ENCODE assay signal across 21 cellular contexts in genomic region chr21:31711745-31712144, GRCh38. TPM values are rescaled to one million over a fixed set of nuclear protein-coding genes. Genes with fewer than 3 reads are reported as not detected.
DNase-seq lines count a peak whose midpoint lies in the region; ATAC-seq, FAIRE-seq and TF ChIP-seq lines count a peak whose summit lies in the region.
"Had no signal": no experiment of that assay in that cellular context is flagged by ENCODE, and none has a peak within 500 bp of the region (broad histone marks: within the 10 kb centered on the region; RNA-seq: fewer than 3 reads in every experiment).

No MANE protein-coding gene starts in this region.

- no peak overlapping the region for H3K27ac Mint-ChIP-seq in CD4-positive, alpha-beta T cell
- H3K27ac Mint-ChIP-seq in WTC11 = peak overlapping the region; percentile 37; the same call in 1 of the 2 replicates

- TF ChIP-seq POLR2A in A549 (IDR thresholded peaks at IDR 0.05; ENCODE audit: low read length) (no peak), heart left ventricle (IDR thresholded peaks at IDR 0.05) (no peak)

- TF ChIP-seq RAD21 in A549 (conservative IDR thresholded peaks at IDR 0.05 in 1 of 2, IDR thresholded peaks at IDR 0.05 in 1 of 2) = no peak

- peaks cover 62% of the 10 kb centered on the region; the same call in 2 of the 3 replicates for H3K4me1 ChIP-seq in A549
- peaks cover 0 to 84% (median 54%) of the 10 kb centered on the region in 12 donors for H3K4me1 ChIP-seq in heart left ventricle

- WGBS in A549 (ENCODE audit: missing lambda C conversion rate) = 93% methylated on average over 1 of the region's 1 CpG
- WGBS in heart left ventricle, 4 donors = 94 to 98% (median 97%) methylated on average over 1 of the region's 1 CpG

- peaks cover 94% of the 10 kb centered on the region for H3K4me1 Mint-ChIP-seq in CD4-positive, alpha-beta T cell (ENCODE audit: low read depth)
- H3K4me1 Mint-ChIP-seq in WTC11 = peaks cover 82% of the 10 kb centered on the region

- FAIRE-seq in A549 (lab: Jason Lieb, UNC) = no peak
- FAIRE-seq: GM12892, GM18507 had no signal

- POLR2A ChIA-PET in A549 (lab: Yijun Ruan, JAX) = no interaction called here
- POLR2A ChIA-PET in CD4-positive, alpha-beta T cell (lab: Charles Lee) = interaction anchor here (0.6 kb wide), 1 partner anchor 1060 kb away, joined by 5 read pairs; the partner anchor contains the start of gene PAXBP1
- POLR2A ChIA-PET in WTC11 (lab: Charles Lee) = no interaction called here

- no peak for TF ChIP-seq CTCF in A549 (IDR thresholded peaks at IDR 0.05)
- TF ChIP-seq CTCF in CD4-positive, alpha-beta T cell (IDR thresholded peaks at IDR 0.05) = no peak
- no peak for TF ChIP-seq CTCF in WTC11 (IDR thresholded peaks at IDR 0.05)
- TF ChIP-seq CTCF in heart left ventricle (IDR thresholded peaks at IDR 0.05) = no peak

- no peak for ATAC-seq in A549
- no peak for ATAC-seq in CD4-positive, alpha-beta T cell (ENCODE audit: poor library complexity)
- ATAC-seq in WTC11 = no peak
- ATAC-seq in HG02610 (IDR thresholded peaks at IDR 0.05; ENCODE audit: unreplicated experiment) = no peak
- ATAC-seq in heart left ventricle = no peak
- ATAC-seq: HCT116 had no signal

- 0 out of 3 replicates have a peak overlapping the region, but pooled peaks have one; percentile 10 for H3K4me2 ChIP-seq in A549

- no peaks in the 10 kb centered on the region for H3K27me3 Mint-ChIP-seq in CD4-positive, alpha-beta T cell
- no peaks in the 10 kb centered on the region for H3K27me3 Mint-ChIP-seq in WTC11 (ENCODE audit: low read depth)
- H3K27me3 Mint-ChIP-seq: CD4-positive, alpha-beta memory T cell had no signal

- H3K36me3 ChIP-seq in heart left ventricle = no peaks in the 10 kb centered on the region
- H3K36me3 ChIP-seq: BE2C had no signal

- intact Hi-C loops in CD4-positive, alpha-beta T cell (cut with DNase I, micrococcal nuclease) = no loop called here
- intact Hi-C loops in heart left ventricle (cut with DNase I) = no loop called here

- no peak overlapping the region for H3K4me3 ChIP-seq in A549
- no peak overlapping the region for H3K4me3 ChIP-seq in heart left ventricle

- CTCF ChIA-PET in A549 (lab: Yijun Ruan, JAX) = no interaction called here
- CTCF ChIA-PET in CD4-positive, alpha-beta T cell (lab: Charles Lee) = no interaction called here
- CTCF ChIA-PET in WTC11 (lab: Charles Lee) = no interaction called here

- DNase-seq in A549 (ENCODE audit: low read depth in 1 of 2, low spot score in 1 of 2) = no peak
- DNase-seq in CD4-positive, alpha-beta T cell = no peak
- peak; percentile 13 for DNase-seq in M059J (ENCODE audit: low read depth)
- DNase-seq in WTC11 (ENCODE audit: low spot score) = no peak
- no peak for DNase-seq in NOMO-1 treated with dmso at 0.1 percent for 144 hours (lab: John Stamatoyannopoulos, UW; ENCODE audit: unreplicated experiment)
- no peak for DNase-seq in heart left ventricle
- DNase-seq: 8988T; ACHN; BE2C; C1 segment of cervical spinal cord; CD4-positive, alpha-beta memory T cell; DMS153; DMS79; GDM1; GOT3; H7 had no signal

- H3K4me3 Mint-ChIP-seq in CD4-positive, alpha-beta T cell = peak overlapping the region; percentile 12
- H3K4me3 Mint-ChIP-seq in WTC11 = no peak overlapping the region

- H3K9me3 Mint-ChIP-seq in CD4-positive, alpha-beta T cell = no peaks in the 10 kb centered on the region
- no peaks in the 10 kb centered on the region for H3K9me3 Mint-ChIP-seq in WTC11
- H3K9me3 Mint-ChIP-seq: CD4-positive, alpha-beta memory T cell had no signal

- H3K9me3 ChIP-seq in A549 (no peaks in the 10 kb centered on the region), heart left ventricle (no peaks in the 10 kb centered on the region)
- no peaks in the 10 kb centered on the region for H3K9me3 ChIP-seq in CD4-positive, alpha-beta T cell (ENCODE audit: control insufficient read depth, low read length)
- H3K9me3 ChIP-seq: BE2C had no signal

- H3K27me3 ChIP-seq in CD4-positive, alpha-beta T cell (ENCODE audit: control insufficient read depth, insufficient read depth, low read length) = no peaks in the 10 kb centered on the region
- no peaks in the 10 kb centered on the region for H3K27me3 ChIP-seq in heart left ventricle
- H3K27me3 ChIP-seq: BE2C had no signal

- H3K27ac ChIP-seq in A549 (no peak overlapping the region), heart left ventricle (no peak overlapping the region)
- H3K27ac ChIP-seq in CD4-positive, alpha-beta T cell (ENCODE audit: low read depth, low read length) = no peak overlapping the region
- H3K27ac ChIP-seq: HL-60 had no signal

- no peak for TF ChIP-seq EP300 in A549 (IDR thresholded peaks at IDR 0.05)

- no peaks in the 10 kb centered on the region for H3K36me3 Mint-ChIP-seq in CD4-positive, alpha-beta T cell (ENCODE audit: low read depth)
- H3K36me3 Mint-ChIP-seq in WTC11 = no peaks in the 10 kb centered on the region
- H3K36me3 Mint-ChIP-seq: CD4-positive, alpha-beta memory T cell had no signal

TF ChIP-seq in A549, 52 proteins besides CTCF, POLR2A, EP300 and RAD21:
- TF ChIP-seq CHD4 (IDR thresholded peaks at IDR 0.05; ENCODE audit: borderline replicate concordance) = no peak
- no peak for TF ChIP-seq KDM1A (IDR thresholded peaks at IDR 0.05; ENCODE audit: low read depth)
- TF ChIP-seq ZC3H11A (IDR thresholded peaks at IDR 0.05) = no peak
- no peak for TF ChIP-seq ZNF302 (CRISPR knock-in tag; IDR thresholded peaks at IDR 0.05)
- TF ChIP-seq BHLHE40 (IDR thresholded peaks at IDR 0.05; ENCODE audit: low read depth, low read length) = no peak
- no peak for TF ChIP-seq NPAS2 (CRISPR knock-in tag; IDR thresholded peaks at IDR 0.05; ENCODE audit: borderline replicate concordance)

TF ChIP-seq in WTC11, 78 proteins besides CTCF, POLR2A, EP300 and RAD21 (continues in another document):
- no peak for TF ChIP-seq ATF6 (CRISPR knock-in tag; IDR thresholded peaks at IDR 0.05)
- no peak for TF ChIP-seq TP53 (CRISPR knock-in tag; IDR thresholded peaks at IDR 0.05)
- TF ChIP-seq PRDM15 (CRISPR knock-in tag; IDR thresholded peaks at IDR 0.05) = no peak
- TF ChIP-seq MYBL2 (CRISPR knock-in tag; IDR thresholded peaks at IDR 0.05) = no peak

RNA-seq across cellular contexts. Expression of gene SCAF4, which starts 20.2 kb away (rescaled TPM):
- 10.4 and 12.9 TPM in 2 replicates for polyA plus RNA-seq in A549 (2011; rRNA removed)
- 6.7 and 8.4 TPM in 2 replicates for polyA plus RNA-seq in A549 (2012; cell fraction: cytosol; rRNA removed)
- 20.8 and 25.1 TPM in 2 replicates for polyA plus RNA-seq in A549 (2012; cell fraction: nucleus; rRNA removed)
- polyA plus RNA-seq in A549 (2017; fragmentation: RNase III; extraction: RNeasy Plus Mini Kit Qiagen cat#74134 plus additional on column Dnase treatment) = 15.3 to 16.8 TPM (median 16.6 TPM) in 3 replicates
- 11.0 and 13.7 TPM in 2 replicates for polyA minus RNA-seq in A549 (2011; rRNA and poly(A)+ RNA removed)
- total RNA-seq in CD4-positive, alpha-beta T cell = 10 to 100 TPM; 56.1 to 57.8 TPM
- total RNA-seq in M059J (2014; rRNA removed; shearing (Covaris generic)) = 6.1 and 8.4 TPM in 2 replicates
- total RNA-seq in WTC11 (2021) = 54.0 to 55.9 TPM (median 55.2 TPM) in 3 replicates
- 10 to 100 TPM in 8 of 9 donors, 1 to 10 TPM in 1; 9.3 to 25.8 (median 17.3) TPM for total RNA-seq in heart left ventricle
- 10 to 100 TPM in 1 of 2 donors, 1 to 10 TPM in 1; 7.8 to 10.2 TPM for polyA plus RNA-seq in heart left ventricle

RNA-seq across cellular contexts. Expression of gene SOD1, which starts 52.3 kb away (rescaled TPM):
- polyA plus RNA-seq in A549 (2011; rRNA removed) (355 and 488 TPM in 2 replicates), A549 (2017; fragmentation: RNase III; extraction: RNeasy Plus Mini Kit Qiagen cat#74134 plus additional on column Dnase treatment) (551 to 579 TPM (median 577 TPM) in 3 replicates), heart left ventricle (100 to 1,000 TPM; 406 to 644 TPM)
- polyA plus RNA-seq in A549 (2012; cell fraction: cytosol; rRNA removed) = 427 and 610 TPM in 2 replicates
- 188 and 226 TPM in 2 replicates for polyA plus RNA-seq in A549 (2012; cell fraction: nucleus; rRNA removed)
- polyA minus RNA-seq in A549 (2011; rRNA and poly(A)+ RNA removed) = 104 and 106 TPM in 2 replicates
- 100 to 1,000 TPM; 158 to 161 TPM for total RNA-seq in CD4-positive, alpha-beta T cell
- 503 and 518 TPM in 2 replicates for total RNA-seq in M059J (2014; rRNA removed; shearing (Covaris generic))
- total RNA-seq in WTC11 (2021) (181 to 206 TPM (median 201 TPM) in 3 replicates), heart left ventricle (100 to 1,000 TPM; 348 to 487 (median 422) TPM)
